ENCODE assay signal across 8 cellular contexts in genomic region chrX:149504915-149505651, GRCh38. TPM values are rescaled to one million over a fixed set of nuclear protein-coding genes. Genes with fewer than 3 reads are reported as not detected.
DNase-seq lines count a peak whose midpoint lies in the region; ATAC-seq and TF ChIP-seq lines count a peak whose summit lies in the region.

Gene IDS, minus strand, starts transcription at chrX:149505306. Its CDS starts 169 bp downstream, at chrX:149505137.

- peaks cover 2% of the 10 kb centered on the region for H3K79me2 ChIP-seq in trophoblast cell (ENCODE audit: control insufficient read depth, insufficient read depth, low read length, poor library complexity)

- H2BK12ac ChIP-seq in trophoblast cell (ENCODE audit: low read length), result peak within 1 kb of the TSS; percentile 68

- TF ChIP-seq EP300 in tibial nerve (IDR thresholded peaks at IDR 0.05), result peak; percentile 45 to 84

- H3K9me3 ChIP-seq in adipocyte (ENCODE audit: control insufficient read depth, low read length), result no peaks in the 10 kb centered on the region
- H3K9me3 ChIP-seq in cardiac muscle cell (ENCODE audit: low read depth), result no peaks in the 10 kb centered on the region
- no peaks in the 10 kb centered on the region for H3K9me3 ChIP-seq in trophoblast cell (ENCODE audit: insufficient read depth, low read depth, low read length)
- no peaks in the 10 kb centered on the region for H3K9me3 ChIP-seq in tibial nerve

- H3K4me1 ChIP-seq in adipocyte (ENCODE audit: control insufficient read depth, insufficient read depth, low read length) (peaks cover 7% of the 10 kb centered on the region), cardiac muscle cell (ENCODE audit: low read depth) (no peaks in the 10 kb centered on the region), trophoblast cell (ENCODE audit: control insufficient read depth in 1 of 2, insufficient read depth in 2 of 2, low read length in 2 of 2) (peaks cover 9 to 14% of the 10 kb centered on the region in 2 experiments), tibial nerve (peaks cover 0 to 12% (median 0%) of the 10 kb centered on the region in 4 donors)

- H2BK5ac ChIP-seq in trophoblast cell (ENCODE audit: low read depth, low read length, poor library complexity), result peak within 1 kb of the TSS; percentile 39

- DNase-seq in NCI-H1436 (lab: John Stamatoyannopoulos, UW) (peak; percentile 92), SW480 (ENCODE audit: low spot score) (peak; percentile 87), adipocyte (ENCODE audit: low read depth) (peak; percentile 90), cardiac muscle cell (ENCODE audit: low read depth in 1 of 2, low spot score in 1 of 2) (peak; percentile 88 to 92), trophoblast cell (peak; percentile 94 to 95), tibial nerve (ENCODE audit: low spot score in 2 of 2) (peak; percentile 75 to 81)

- H3K36me3 ChIP-seq in adipocyte (ENCODE audit: control insufficient read depth, insufficient read depth, low read length, severe bottlenecking) (peaks cover 15% of the 10 kb centered on the region), cardiac muscle cell (no peaks in the 10 kb centered on the region), trophoblast cell (ENCODE audit: control insufficient read depth in 1 of 2, insufficient read depth in 2 of 2, low read length in 2 of 2) (peaks cover 15% of the 10 kb centered on the region in 2 experiments), tibial nerve (peaks cover 0 to 19% (median 0%) of the 10 kb centered on the region in 3 donors)

- H3K4me2 ChIP-seq in trophoblast cell (ENCODE audit: low read length), result peak within 1 kb of the TSS; percentile 75

- H3K18ac ChIP-seq in trophoblast cell (ENCODE audit: low read length), result peak within 1 kb of the TSS; percentile 84

- peaks cover 26% of the 10 kb centered on the region for H3K27me3 ChIP-seq in adipocyte (replicated peaks; ENCODE audit: control insufficient read depth, insufficient read depth, low read length)
- no peaks in the 10 kb centered on the region for H3K27me3 ChIP-seq in cardiac muscle cell
- no peaks in the 10 kb centered on the region for H3K27me3 ChIP-seq in trophoblast cell (ENCODE audit: insufficient read depth, low read length)
- no peaks in the 10 kb centered on the region for H3K27me3 ChIP-seq in tibial nerve

- H2AK5ac ChIP-seq in trophoblast cell (ENCODE audit: low read length), result peak within 1 kb of the TSS; percentile 52

- peak; percentile 81 for ATAC-seq in HG02759 (IDR thresholded peaks at IDR 0.05; ENCODE audit: unreplicated experiment)

- H3K27ac ChIP-seq in cardiac muscle cell (peak within 1 kb of the TSS; percentile 60), trophoblast cell (ENCODE audit: low read depth, low read length) (peak within 1 kb of the TSS; percentile 78), tibial nerve (peak within 1 kb of the TSS; percentile 79 to 95 (median 93))

- peak within 1 kb of the TSS; percentile 89 for H3K14ac ChIP-seq in trophoblast cell (ENCODE audit: low read length)

- H3K4me3 ChIP-seq in GM12875 (ENCODE audit: low read depth, low read length), result peak within 1 kb of the TSS; percentile 77
- H3K4me3 ChIP-seq in adipocyte (ENCODE audit: low read length), result peak within 1 kb of the TSS; percentile 84
- H3K4me3 ChIP-seq in cardiac muscle cell, result peak within 1 kb of the TSS; percentile 55
- peak within 1 kb of the TSS; percentile 82 for H3K4me3 ChIP-seq in trophoblast cell (ENCODE audit: low read depth, low read length)
- H3K4me3 ChIP-seq in tibial nerve, result peak within 1 kb of the TSS; percentile 63 to 83 (median 65)

- peak within 1 kb of the TSS; percentile 86 for H3K9ac ChIP-seq in adipocyte (ENCODE audit: low read length)
- H3K9ac ChIP-seq in trophoblast cell (ENCODE audit: low read length), result peak within 1 kb of the TSS; percentile 73

- WGBS in trophoblast cell (ENCODE audit: extremely low coverage, insufficient coverage, insufficient read length), result no CpG with 5 or more reads among the region's 54 CpGs
- WGBS in tibial nerve, 2 donors, result 1 to 31% methylated on average over 17 to 54 of the region's 54 CpGs

- H3K79me1 ChIP-seq in trophoblast cell (ENCODE audit: low read length), result peaks cover 3% of the 10 kb centered on the region

- no peak within 1 kb of the TSS for H3K23ac ChIP-seq in trophoblast cell (ENCODE audit: low read length)

- H2AFZ ChIP-seq in trophoblast cell (ENCODE audit: insufficient read depth, low read length, poor library complexity), result peak within 1 kb of the TSS; percentile 74

- peak within 1 kb of the TSS; percentile 27 for H4K12ac ChIP-seq in trophoblast cell (ENCODE audit: low read depth, low read length)

- peak within 1 kb of the TSS; percentile 76 for H3K4ac ChIP-seq in trophoblast cell (ENCODE audit: low read depth, low read length)

- H4K8ac ChIP-seq in trophoblast cell (ENCODE audit: low read depth, low read length), result peak within 1 kb of the TSS; percentile 57

- peak; percentile 61 to 94 for TF ChIP-seq POLR2A in tibial nerve (IDR thresholded peaks at IDR 0.05)

- H4K91ac ChIP-seq in trophoblast cell (ENCODE audit: low read depth, low read length), result peak within 1 kb of the TSS; percentile 77

- peak within 1 kb of the TSS; percentile 94 for H2BK120ac ChIP-seq in trophoblast cell (ENCODE audit: insufficient read depth, low read length, poor library complexity)

- TF ChIP-seq CTCF in GM12875 (IDR thresholded peaks at IDR 0.05; ENCODE audit: borderline replicate concordance, insufficient read depth, low read depth, low read length), result no peak
- no peak for TF ChIP-seq CTCF in cardiac muscle cell (IDR thresholded peaks at IDR 0.05; ENCODE audit: low read depth, low read length)
- TF ChIP-seq CTCF in tibial nerve (IDR thresholded peaks at IDR 0.05), result peak in 2 of 5 experiments; percentile 21 to 25

RNA-seq across cellular contexts. Expression of gene IDS, which starts in this region (rescaled TPM):
- total RNA-seq in cardiac muscle cell (26.5 and 38.6 TPM in 2 replicates), tibial nerve (100 to 1,000 TPM in 1 of 4 donors, 10 to 100 TPM in 3; 68.4 to 118 (median 92.4) TPM)
- 27.8 and 44.0 TPM in 2 replicates for polyA plus RNA-seq in cardiac muscle cell
- polyA plus RNA-seq in trophoblast cell (2013), result 72.3 and 73.8 TPM in 2 replicates

Comparison
In these comparisons a context has a peak if more than half of its experiments do, and no peak if none do; other contexts are left out.
1. Peak in every context shown above with its lines: DNase-seq, ATAC-seq, H3K4me3 ChIP-seq and H3K27ac ChIP-seq.